Comparison of ENCODE assay signal across 6 cellular contexts in the genomic region with DNA sequence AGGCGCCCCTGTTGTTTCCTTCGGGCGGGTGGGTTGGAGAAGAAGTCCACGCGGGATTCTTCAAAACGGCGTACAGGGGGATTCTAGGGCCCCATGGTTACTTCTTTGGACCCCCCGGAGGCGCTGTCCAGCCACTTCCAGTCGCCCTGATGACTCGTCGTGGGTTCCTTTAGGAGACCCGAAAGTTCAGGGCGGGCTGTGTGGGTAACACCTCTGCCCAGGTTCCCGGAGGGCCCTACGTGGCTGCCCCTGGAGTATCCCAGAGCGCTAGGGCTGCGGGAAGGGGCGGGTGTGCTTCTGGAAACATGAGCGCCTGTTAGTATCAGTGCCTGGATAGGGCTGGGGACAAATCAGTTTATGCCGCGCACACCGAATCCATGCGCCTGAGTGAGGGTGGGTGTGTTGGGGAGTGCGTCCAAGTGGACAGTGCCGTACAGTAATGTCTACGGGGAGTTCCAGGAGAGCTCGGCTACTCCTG. TPM values are rescaled to one million over a fixed set of nuclear protein-coding genes. Genes with fewer than 3 reads are reported as not detected.
DNase-seq lines count a peak whose midpoint lies in the region; ATAC-seq and TF ChIP-seq lines count a peak whose summit lies in the region.

No MANE protein-coding gene starts in this region.

- H3K4me3 ChIP-seq in left lung, result peak overlapping the region; percentile 56 to 57
- no peak overlapping the region for H3K4me3 ChIP-seq in aorta (ENCODE audit: low read length in 2 of 2)

- peaks cover 13 to 90% of the 10 kb centered on the region in 2 donors for H3K27me3 ChIP-seq in left lung
- H3K27me3 ChIP-seq in aorta (ENCODE audit: control insufficient read depth in 1 of 2, insufficient read depth in 2 of 2, low read length in 1 of 2), result no peaks in the 10 kb centered on the region

- intact Hi-C loops in activated CD4-positive, alpha-beta T cell treated with anti-CD3 and anti-CD28 coated beads, Interleukin-2, amount 10 ng/mL, durations not matched to agents 24 days and 14 days (cut with micrococcal nuclease), result loop anchor here (1.0 to 2.0 kb wide), 7 partner anchors 16 to 346 kb away; a partner anchor contains a TSS
- intact Hi-C loops in left lung (cut with DNase I), result no loop called here
- intact Hi-C loops in aorta (cut with DNase I), result loop anchor here (2.0 kb wide), 2 partner anchors 190 to 226 kb away; no protein-coding TSS in a partner anchor

- H3K4me1 ChIP-seq in left lung (peaks cover 32 to 84% of the 10 kb centered on the region in 2 donors), aorta (ENCODE audit: control insufficient read depth in 1 of 2, insufficient read depth in 2 of 2, low read length in 2 of 2) (no peaks in the 10 kb centered on the region)

- H3K36me3 ChIP-seq in left lung (peaks cover 0 to 10% of the 10 kb centered on the region in 2 donors), aorta (ENCODE audit: control insufficient read depth in 1 of 2, insufficient read depth in 2 of 2, low read length in 1 of 2) (no peaks in the 10 kb centered on the region)

- WGBS in aorta, 2 donors, result 6 to 7% methylated on average over 28 of the region's 28 CpGs

- peaks cover 20% of the 10 kb centered on the region for H3K4me1 Mint-ChIP-seq in activated CD4-positive, alpha-beta T cell treated with anti-CD3 and anti-CD28 coated beads, Interleukin-2, amount 10 ng/mL, durations not matched to agents 24 days and 14 days
- H3K4me1 Mint-ChIP-seq in activated T-cell treated with anti-CD3 and anti-CD28 coated beads, Interleukin-2, amount 50 U/mL, for 4 hours (ENCODE audit: low read depth), result peaks cover 23% of the 10 kb centered on the region

- ATAC-seq in activated T-cell treated with anti-CD3 and anti-CD28 coated beads, Interleukin-2, amount 50 U/mL, for 4 hours, result peak; percentile 4 to 6
- ATAC-seq in left lung (peak; percentile 0), aorta (ENCODE audit: low FRiP score) (no peak), HG03097 (IDR thresholded peaks at IDR 0.05; ENCODE audit: low FRiP score, unreplicated experiment) (no peak)

- H3K27ac ChIP-seq in left lung (peak overlapping the region; percentile 77 to 82), aorta (ENCODE audit: low read depth in 1 of 2, low read length in 2 of 2) (no peak overlapping the region)

- no peaks in the 10 kb centered on the region for H3K9me3 Mint-ChIP-seq in activated CD4-positive, alpha-beta T cell treated with anti-CD3 and anti-CD28 coated beads, Interleukin-2, amount 10 ng/mL, durations not matched to agents 24 days and 14 days
- H3K9me3 Mint-ChIP-seq in activated T-cell treated with anti-CD3 and anti-CD28 coated beads, Interleukin-2, amount 50 U/mL, for 4 hours, result no peaks in the 10 kb centered on the region

- DNase-seq in activated CD4-positive, alpha-beta T cell treated with anti-CD3 and anti-CD28 coated beads, Interleukin-2, amount 10 ng/mL, durations not matched to agents 24 days and 14 days, result peak; percentile 87
- DNase-seq in activated CD4-positive, alpha-beta T cell treated with anti-CD3 and anti-CD28 coated beads, Interleukin-2, amount 50 U/mL, for 1 hour, result no peak
- DNase-seq in activated T-cell treated with anti-CD3 and anti-CD28 coated beads, Interleukin-2, amount 50 U/mL, for 4 hours, result no peak
- DNase-seq in left lung (peak in 1 of 2 donors; percentile 66), aorta (no peak)

- peaks cover 6% of the 10 kb centered on the region for H3K36me3 Mint-ChIP-seq in activated CD4-positive, alpha-beta T cell treated with anti-CD3 and anti-CD28 coated beads, Interleukin-2, amount 10 ng/mL, durations not matched to agents 24 days and 14 days (ENCODE audit: low read depth)
- no peaks in the 10 kb centered on the region for H3K36me3 Mint-ChIP-seq in activated T-cell treated with anti-CD3 and anti-CD28 coated beads, Interleukin-2, amount 50 U/mL, for 4 hours (ENCODE audit: insufficient read depth)

- peak overlapping the region; percentile 88 for H3K27ac Mint-ChIP-seq in activated CD4-positive, alpha-beta T cell treated with anti-CD3 and anti-CD28 coated beads, Interleukin-2, amount 10 ng/mL, durations not matched to agents 24 days and 14 days

- H3K27me3 Mint-ChIP-seq in activated CD4-positive, alpha-beta T cell treated with anti-CD3 and anti-CD28 coated beads, Interleukin-2, amount 10 ng/mL, durations not matched to agents 24 days and 14 days, result peaks cover 9% of the 10 kb centered on the region
- H3K27me3 Mint-ChIP-seq in activated T-cell treated with anti-CD3 and anti-CD28 coated beads, Interleukin-2, amount 50 U/mL, for 4 hours (ENCODE audit: low read depth), result peaks cover 7% of the 10 kb centered on the region

- H3K9me3 ChIP-seq in left lung (no peaks in the 10 kb centered on the region), aorta (ENCODE audit: control insufficient read depth, low read length) (no peaks in the 10 kb centered on the region)

- TF ChIP-seq CTCF in left lung (IDR thresholded peaks at IDR 0.05), result no peak

- H3K4me3 Mint-ChIP-seq in activated CD4-positive, alpha-beta T cell treated with anti-CD3 and anti-CD28 coated beads, Interleukin-2, amount 10 ng/mL, durations not matched to agents 24 days and 14 days, result peak overlapping the region; percentile 86
- peak overlapping the region; percentile 70 for H3K4me3 Mint-ChIP-seq in activated T-cell treated with anti-CD3 and anti-CD28 coated beads, Interleukin-2, amount 50 U/mL, for 4 hours

RNA-seq across cellular contexts. Expression of a gene that starts 0.6 kb away (rescaled TPM):
- total RNA-seq in activated CD4-positive, alpha-beta T cell treated with anti-CD3 and anti-CD28 coated beads, Interleukin-2, amount 10 ng/mL, durations not matched to agents 24 days and 14 days, result 49.4 and 51.6 TPM in 2 replicates
- total RNA-seq in activated T-cell treated with anti-CD3 and anti-CD28 coated beads, Interleukin-2, amount 50 U/mL, for 4 hours, result 10 to 100 TPM; 18.9 to 60.9 (median 31.5) TPM
- total RNA-seq in left lung (10 to 100 TPM; 25.5 to 28.2 TPM), aorta (10 to 100 TPM; 27.2 to 69.2 TPM)
- polyA plus RNA-seq in aorta, result 1 to 10 TPM; 1.1 to 2.1 TPM

RNA-seq across cellular contexts. Expression of a gene that starts 12.5 kb away (rescaled TPM):
- 36.5 and 37.7 TPM in 2 replicates for total RNA-seq in activated CD4-positive, alpha-beta T cell treated with anti-CD3 and anti-CD28 coated beads, Interleukin-2, amount 10 ng/mL, durations not matched to agents 24 days and 14 days
- 10 to 100 TPM; 67.7 to 74.4 (median 70.7) TPM for total RNA-seq in activated T-cell treated with anti-CD3 and anti-CD28 coated beads, Interleukin-2, amount 50 U/mL, for 4 hours
- total RNA-seq in left lung, result 10 to 100 TPM; 26.1 to 28.7 TPM
- total RNA-seq in aorta, result 10 to 100 TPM; 14.2 to 19.8 TPM
- polyA plus RNA-seq in aorta, result 10 to 100 TPM; 20.3 to 54.0 TPM

RNA-seq across cellular contexts. Expression of a gene that starts 24.3 kb away (rescaled TPM):
- total RNA-seq in activated CD4-positive, alpha-beta T cell treated with anti-CD3 and anti-CD28 coated beads, Interleukin-2, amount 10 ng/mL, durations not matched to agents 24 days and 14 days, result 50.8 and 55.9 TPM in 2 replicates
- total RNA-seq in activated T-cell treated with anti-CD3 and anti-CD28 coated beads, Interleukin-2, amount 50 U/mL, for 4 hours, result 10 to 100 TPM; 56.6 to 59.9 (median 58.5) TPM
- total RNA-seq in left lung, result 10 to 100 TPM; 30.7 to 36.0 TPM
- 10 to 100 TPM; 26.1 to 38.8 TPM for total RNA-seq in aorta
- 10 to 100 TPM in 1 of 2 donors, 1 to 10 TPM in 1; 6.3 to 62.9 TPM for polyA plus RNA-seq in aorta

RNA-seq across cellular contexts. Expression of a gene that starts 29.2 kb away (rescaled TPM):
- total RNA-seq in activated CD4-positive, alpha-beta T cell treated with anti-CD3 and anti-CD28 coated beads, Interleukin-2, amount 10 ng/mL, durations not matched to agents 24 days and 14 days, result 1.1 and 1.2 TPM in 2 replicates
- total RNA-seq in activated T-cell treated with anti-CD3 and anti-CD28 coated beads, Interleukin-2, amount 50 U/mL, for 4 hours, result 1 to 10 TPM; 1.0 to 2.5 (median 2.0) TPM
- total RNA-seq in left lung (1 to 10 TPM; 2.7 to 5.1 TPM), aorta (1 to 10 TPM; 2.6 to 5.2 TPM)
- polyA plus RNA-seq in aorta, result 1 to 10 TPM in 1 of 2 donors, under 1 TPM in 1; 0.25 to 1.8 TPM

Comparison
In these comparisons a context has a peak if more than half of its experiments do, and no peak if none do; other contexts are left out.
1. ATAC-seq: peak in activated T-cell treated with anti-CD3 and anti-CD28 coated beads, Interleukin-2, amount 50 U/mL, for 4 hours (2 of 2) and left lung (single experiment); none in aorta (single experiment) and HG03097 (single experiment).
2. H3K27ac ChIP-seq: peak in left lung (2 of 2); none in aorta (0 of 2).
3. H3K4me3 ChIP-seq: peak in left lung (2 of 2); none in aorta (0 of 2).
4. intact Hi-C loops: an anchor here in activated CD4-positive, alpha-beta T cell treated with anti-CD3 and anti-CD28 coated beads, Interleukin-2, amount 10 ng/mL, durations not matched to agents 24 days and 14 days (1.0 to 2.0 kb wide) and aorta (2.0 kb wide); none called in left lung.